In the genomic region with DNA sequence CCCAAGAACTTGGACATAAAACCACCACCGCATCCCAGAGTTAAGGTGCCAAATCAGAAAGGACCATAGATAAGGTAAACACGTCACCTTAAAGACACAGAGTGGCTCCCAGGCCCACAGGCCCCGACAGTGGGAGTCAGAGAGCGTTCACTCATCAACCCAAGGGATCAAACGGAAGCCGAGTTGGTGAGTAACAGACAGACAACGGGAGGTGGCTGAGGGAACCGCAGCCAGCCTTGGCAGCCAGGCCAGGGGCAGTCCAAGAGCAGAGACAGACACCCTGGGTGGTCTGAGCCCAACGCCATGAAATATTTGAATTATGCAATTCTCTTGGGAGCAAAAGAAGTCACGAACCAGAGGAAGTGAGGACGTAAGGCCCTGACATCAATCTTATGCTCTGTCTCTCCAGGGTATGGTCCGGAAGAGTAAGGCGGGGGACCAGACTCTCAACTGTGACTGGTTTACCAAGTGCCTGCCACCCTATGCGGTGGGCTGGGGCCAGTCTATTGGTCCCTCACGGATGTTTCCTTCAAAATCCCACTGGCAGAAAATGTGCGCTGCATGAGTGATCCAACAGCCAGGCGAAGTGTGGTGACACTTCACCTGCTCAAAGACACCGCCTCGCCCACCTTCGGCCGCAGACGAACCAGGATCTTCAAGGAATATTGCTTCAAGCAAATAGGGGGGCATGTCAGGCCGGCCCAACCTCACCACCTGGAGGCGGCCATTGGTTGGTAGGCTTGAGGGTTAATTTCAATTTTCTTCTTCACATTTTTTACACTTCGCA, we compare ENCODE assay signal across 15 cellular contexts. TPM values are rescaled to one million over a fixed set of nuclear protein-coding genes. Genes with fewer than 3 reads are reported as not detected.
A peak's percentile ranks its signal among the peaks of the same experiment; 100 is the strongest.
DNase-seq lines count a peak whose midpoint lies in the region; ATAC-seq and TF ChIP-seq lines count a peak whose summit lies in the region.
"Had no signal": no experiment of that assay in that cellular context is flagged by ENCODE, and none has a peak within 500 bp of the region (broad histone marks: within the 10 kb centered on the region; RNA-seq: fewer than 3 reads in every experiment).

No MANE protein-coding gene starts in this region.

- POLR2A ChIA-PET in CD4-positive, alpha-beta T cell (lab: Charles Lee), result no interaction called here

- H3K27ac ChIP-seq in right atrium auricular region, result no peak overlapping the region
- no peak overlapping the region for H3K27ac ChIP-seq in CD4-positive, alpha-beta T cell (ENCODE audit: low read depth, low read length)
- H3K27ac ChIP-seq: WERI-Rb-1 had no signal

- H3K27ac Mint-ChIP-seq in natural killer cell treated with Interleukin-12 subunit alpha and Interleukin-12 subunit beta and Interleukin-15 and Interleukin-18, amount 100 ng/mL, for 72 hours, result no peak overlapping the region
- H3K27ac Mint-ChIP-seq in CD4-positive, alpha-beta T cell, result no peak overlapping the region
- H3K27ac Mint-ChIP-seq: type B pancreatic cell had no signal

- intact Hi-C loops in left cardiac atrium (cut with DNase I), result loop anchor here in 1 of 2 donors (5.0 to 10.0 kb wide), 2 partner anchors 127 to 264 kb away; no protein-coding TSS in a partner anchor
- intact Hi-C loops in CD4-positive, alpha-beta T cell (cut with DNase I, micrococcal nuclease), result no loop called here

- no peaks in the 10 kb centered on the region for H3K27me3 Mint-ChIP-seq in natural killer cell treated with Interleukin-12 subunit alpha and Interleukin-12 subunit beta and Interleukin-15 and Interleukin-18, amount 100 ng/mL, for 72 hours
- H3K27me3 Mint-ChIP-seq in CD4-positive, alpha-beta T cell, result no peaks in the 10 kb centered on the region
- H3K27me3 Mint-ChIP-seq: type B pancreatic cell had no signal

- H3K9me3 Mint-ChIP-seq in natural killer cell treated with Interleukin-12 subunit alpha and Interleukin-12 subunit beta and Interleukin-15 and Interleukin-18, amount 100 ng/mL, for 72 hours, result no peaks in the 10 kb centered on the region
- H3K9me3 Mint-ChIP-seq in CD4-positive, alpha-beta T cell, result no peaks in the 10 kb centered on the region
- H3K9me3 Mint-ChIP-seq: type B pancreatic cell had no signal

- H3K4me3 ChIP-seq in right atrium auricular region, result no peak overlapping the region

- H3K4me1 ChIP-seq in right atrium auricular region, result no peaks in the 10 kb centered on the region

- CTCF ChIA-PET in CD4-positive, alpha-beta T cell (lab: Charles Lee), result no interaction called here

- no peaks in the 10 kb centered on the region for H3K9me3 ChIP-seq in right atrium auricular region
- H3K9me3 ChIP-seq in CD4-positive, alpha-beta T cell (ENCODE audit: control insufficient read depth, low read length), result no peaks in the 10 kb centered on the region

- H3K36me3 Mint-ChIP-seq in natural killer cell treated with Interleukin-12 subunit alpha and Interleukin-12 subunit beta and Interleukin-15 and Interleukin-18, amount 100 ng/mL, for 72 hours, result no peaks in the 10 kb centered on the region
- H3K36me3 Mint-ChIP-seq in CD4-positive, alpha-beta T cell (ENCODE audit: low read depth), result no peaks in the 10 kb centered on the region

- peak; percentile 53 for DNase-seq in left cardiac atrium
- no peak for DNase-seq in right atrium auricular region (ENCODE audit: low spot score)
- peak; percentile 74 for DNase-seq in T1000 (lab: John Stamatoyannopoulos, UW)
- peak; percentile 53 for DNase-seq in iris pigment epithelial cell (ENCODE audit: low read depth)
- no peak for DNase-seq in NCI-H1436 treated with DMSO at 0.1 percent for 48 hours (lab: John Stamatoyannopoulos, UW)
- DNase-seq in NCI-H1417 treated with DMSO at 0.1 percent for 48 hours (lab: John Stamatoyannopoulos, UW), result no peak
- DNase-seq in natural killer cell treated with Interleukin-12 subunit alpha and Interleukin-12 subunit beta and Interleukin-15 and Interleukin-18, amount 100 ng/mL, for 72 hours (ENCODE audit: low spot score), result no peak
- no peak for DNase-seq in CD4-positive, alpha-beta T cell
- DNase-seq: activated CD8-positive, alpha-beta memory T cell treated with anti-CD3 and anti-CD28 coated beads, Interleukin-2, amount 50 U/mL, for 48 hours; AML-193; left colon; NCI-H2029; NCI-H748 treated with DMSO at 0.1 percent for 48 hours; WERI-Rb-1 had no signal

- ATAC-seq in left cardiac atrium, result peak in 1 of 2 donors; percentile 48
- ATAC-seq in natural killer cell treated with Interleukin-12 subunit alpha and Interleukin-12 subunit beta and Interleukin-15 and Interleukin-18, amount 100 ng/mL, for 72 hours, result no peak
- no peak for ATAC-seq in CD4-positive, alpha-beta T cell (ENCODE audit: poor library complexity)
- ATAC-seq: left colon had no signal

- H3K4me1 Mint-ChIP-seq in natural killer cell treated with Interleukin-12 subunit alpha and Interleukin-12 subunit beta and Interleukin-15 and Interleukin-18, amount 100 ng/mL, for 72 hours (ENCODE audit: low read depth in 2 of 2), result peaks cover 0 to 4% of the 10 kb centered on the region in 2 donors
- peaks cover 6% of the 10 kb centered on the region for H3K4me1 Mint-ChIP-seq in CD4-positive, alpha-beta T cell (ENCODE audit: low read depth)

- TF ChIP-seq CTCF in right atrium auricular region (IDR thresholded peaks at IDR 0.05), result no peak
- no peak for TF ChIP-seq CTCF in CD4-positive, alpha-beta T cell (IDR thresholded peaks at IDR 0.05)

- H3K4me3 Mint-ChIP-seq in natural killer cell treated with Interleukin-12 subunit alpha and Interleukin-12 subunit beta and Interleukin-15 and Interleukin-18, amount 100 ng/mL, for 72 hours, result no peak overlapping the region
- no peak overlapping the region for H3K4me3 Mint-ChIP-seq in CD4-positive, alpha-beta T cell
- H3K4me3 Mint-ChIP-seq: type B pancreatic cell had no signal

- H3K27me3 ChIP-seq in right atrium auricular region, result no peaks in the 10 kb centered on the region
- H3K27me3 ChIP-seq in CD4-positive, alpha-beta T cell (ENCODE audit: control insufficient read depth, insufficient read depth, low read length), result no peaks in the 10 kb centered on the region

- no peaks in the 10 kb centered on the region for H3K36me3 ChIP-seq in right atrium auricular region
- H3K36me3 ChIP-seq: WERI-Rb-1 had no signal

RNA-seq across cellular contexts. Expression of a gene that starts 34.3 kb away (rescaled TPM):
- total RNA-seq in left cardiac atrium (10 to 100 TPM in 1 of 2 donors, 1 to 10 TPM in 1; 5.6 to 12.1 TPM), right atrium auricular region (1 to 10 TPM; 5.9 to 6.4 TPM)
- total RNA-seq in natural killer cell treated with Interleukin-12 subunit alpha and Interleukin-12 subunit beta and Interleukin-15 and Interleukin-18, amount 100 ng/mL, for 72 hours, result 1 to 10 TPM; 4.7 to 8.5 TPM
- 1 to 10 TPM in 1 of 2 experiments, under 1 TPM in 1; 0.98 to 1.1 TPM for total RNA-seq in CD4-positive, alpha-beta T cell

Comparison
In these comparisons a context has a peak if more than half of its experiments do, and no peak if none do; other contexts are left out.
1. DNase-seq: peak in left cardiac atrium (single experiment), T1000 (single experiment) and iris pigment epithelial cell (single experiment); none in right atrium auricular region (single experiment), NCI-H1436 treated with DMSO at 0.1 percent for 48 hours (single experiment), NCI-H1417 treated with DMSO at 0.1 percent for 48 hours (single experiment), natural killer cell treated with Interleukin-12 subunit alpha and Interleukin-12 subunit beta and Interleukin-15 and Interleukin-18, amount 100 ng/mL, for 72 hours (single experiment) and CD4-positive, alpha-beta T cell (0 of 10).